ENCODE assay signal across 19 cellular contexts in genomic region chr17:8091033-8091687, GRCh38. TPM values are rescaled to one million over a fixed set of nuclear protein-coding genes. Genes with fewer than 3 reads are reported as not detected.
DNase-seq lines count a peak whose midpoint lies in the region; ATAC-seq, FAIRE-seq and TF ChIP-seq lines count a peak whose summit lies in the region.
"Had no signal": no experiment of that assay in that cellular context is flagged by ENCODE, and none has a peak within 500 bp of the region (broad histone marks: within the 10 kb centered on the region; RNA-seq: fewer than 3 reads in every experiment).

No MANE protein-coding gene starts in this region.

- TF ChIP-seq POLR2A in uterus (IDR thresholded peaks at IDR 0.05) = no peak

- peak; percentile 66 for ATAC-seq in HG02610 (IDR thresholded peaks at IDR 0.05; ENCODE audit: unreplicated experiment)
- ATAC-seq in memory B cell (ENCODE audit: low read depth) = peak; percentile 93
- ATAC-seq in naive thymus-derived CD4-positive, alpha-beta T cell = no peak
- ATAC-seq in GM18511 (IDR thresholded peaks at IDR 0.05; ENCODE audit: unreplicated experiment) = no peak
- ATAC-seq: GM23338, HepG2, sciatic nerve had no signal

- intact Hi-C loops in uterus (cut with DNase I; ENCODE audit: low total_unique reads) = no loop called here
- intact Hi-C loops in naive thymus-derived CD4-positive, alpha-beta T cell (cut with micrococcal nuclease) = no loop called here

- peak overlapping the region; percentile 71 for H3K4me3 Mint-ChIP-seq in memory B cell
- H3K4me3 Mint-ChIP-seq in naive thymus-derived CD4-positive, alpha-beta T cell = no peak overlapping the region
- H3K4me3 Mint-ChIP-seq: activated naive CD4-positive, alpha-beta T cell treated with anti-CD3 and anti-CD28 coated beads, Interleukin-2, amount 50 U/mL, for 24 hours; central memory CD8-positive, alpha-beta T cell; GM23338; nephron had no signal

- H3K36me3 Mint-ChIP-seq in memory B cell = no peaks in the 10 kb centered on the region
- no peaks in the 10 kb centered on the region for H3K36me3 Mint-ChIP-seq in naive thymus-derived CD4-positive, alpha-beta T cell
- H3K36me3 Mint-ChIP-seq: activated naive CD4-positive, alpha-beta T cell treated with anti-CD3 and anti-CD28 coated beads, Interleukin-2, amount 50 U/mL, for 24 hours had no signal

- H3K4me3 ChIP-seq in uterus = no peak overlapping the region
- H3K4me3 ChIP-seq in naive thymus-derived CD4-positive, alpha-beta T cell (ENCODE audit: low read length) = no peak overlapping the region
- H3K4me3 ChIP-seq: GM23338, SJSA1 had no signal

- DNase-seq in GM18507 (ENCODE audit: extremely low spot score, insufficient read length, low read depth) = peak; percentile 37
- DNase-seq in MV-4-11 (lab: John Stamatoyannopoulos, UW) = peak; percentile 21
- DNase-seq in memory B cell (ENCODE audit: low spot score in 2 of 2) = peak; percentile 59 to 74
- no peak for DNase-seq in uterus
- no peak for DNase-seq in NCI-H2081 treated with DMSO at 0.1 percent for 48 hours (lab: John Stamatoyannopoulos, UW)
- no peak for DNase-seq in naive thymus-derived CD4-positive, alpha-beta T cell
- DNase-seq: EL, NCI-H748 treated with DMSO at 0.1 percent for 48 hours had no signal

- CTCF ChIA-PET in naive thymus-derived CD4-positive, alpha-beta T cell (lab: Charles Lee) = interaction anchor here (0.7 to 13.4 kb wide), 6 partner anchors 7 to 205 kb away, joined by 3 to 248 read pairs (median 4); partner anchors contain the start of gene ALOXE3

- peaks cover 5% of the 10 kb centered on the region for H3K27me3 Mint-ChIP-seq in memory B cell
- H3K27me3 Mint-ChIP-seq in naive thymus-derived CD4-positive, alpha-beta T cell = peaks cover 4 to 49% (median 21%) of the 10 kb centered on the region in 5 donors

- no peaks in the 10 kb centered on the region for H3K4me1 ChIP-seq in uterus
- H3K4me1 ChIP-seq in naive thymus-derived CD4-positive, alpha-beta T cell (ENCODE audit: control insufficient read depth in 2 of 2, insufficient read depth in 2 of 2, low read length in 2 of 2) = peaks cover 5 to 13% of the 10 kb centered on the region in 2 donors

- H3K36me3 ChIP-seq in uterus = no peaks in the 10 kb centered on the region
- no peaks in the 10 kb centered on the region for H3K36me3 ChIP-seq in naive thymus-derived CD4-positive, alpha-beta T cell (ENCODE audit: control insufficient read depth in 2 of 3, insufficient read depth in 3 of 3, low read length in 3 of 3)
- H3K36me3 ChIP-seq: SJSA1 had no signal

- H3K27ac ChIP-seq in uterus = no peak overlapping the region
- no peak overlapping the region for H3K27ac ChIP-seq in naive thymus-derived CD4-positive, alpha-beta T cell (ENCODE audit: low read depth, low read length)
- H3K27ac ChIP-seq: SJSA1 had no signal

- peaks cover 34% of the 10 kb centered on the region for H3K4me1 Mint-ChIP-seq in memory B cell
- H3K4me1 Mint-ChIP-seq in naive thymus-derived CD4-positive, alpha-beta T cell = peaks cover 6 to 17% (median 15%) of the 10 kb centered on the region in 7 donors
- H3K4me1 Mint-ChIP-seq: nephron had no signal

- no peaks in the 10 kb centered on the region for H3K9me3 Mint-ChIP-seq in memory B cell
- no peaks in the 10 kb centered on the region for H3K9me3 Mint-ChIP-seq in naive thymus-derived CD4-positive, alpha-beta T cell
- H3K9me3 Mint-ChIP-seq: activated naive CD4-positive, alpha-beta T cell treated with anti-CD3 and anti-CD28 coated beads, Interleukin-2, amount 50 U/mL, for 24 hours; central memory CD8-positive, alpha-beta T cell; GM23338; nephron had no signal

- peak; percentile 67 for FAIRE-seq in GM18507 (lab: Jason Lieb, UNC)
- FAIRE-seq: HepG2 had no signal

- H3K27ac Mint-ChIP-seq in memory B cell = peak overlapping the region; percentile 87
- no peak overlapping the region for H3K27ac Mint-ChIP-seq in naive thymus-derived CD4-positive, alpha-beta T cell
- H3K27ac Mint-ChIP-seq: activated naive CD4-positive, alpha-beta T cell treated with anti-CD3 and anti-CD28 coated beads, Interleukin-2, amount 50 U/mL, for 24 hours; GM23338; nephron had no signal

- POLR2A ChIA-PET in naive thymus-derived CD4-positive, alpha-beta T cell (lab: Charles Lee) = interaction anchor here (0.6 to 1.4 kb wide), 4 partner anchors 10 to 217 kb away, joined by 3 to 7 read pairs (median 4); no protein-coding TSS in a partner anchor

- H3K27me3 ChIP-seq in uterus = no peaks in the 10 kb centered on the region
- H3K27me3 ChIP-seq in naive thymus-derived CD4-positive, alpha-beta T cell (ENCODE audit: control insufficient read depth in 2 of 2, insufficient read depth in 2 of 2, low read length in 2 of 2) = peaks cover 0 to 5% of the 10 kb centered on the region in 2 donors

- H3K9me3 ChIP-seq in uterus = no peaks in the 10 kb centered on the region
- no peaks in the 10 kb centered on the region for H3K9me3 ChIP-seq in naive thymus-derived CD4-positive, alpha-beta T cell (ENCODE audit: control insufficient read depth in 2 of 3, low read length in 3 of 3)
- H3K9me3 ChIP-seq: SJSA1 had no signal

- TF ChIP-seq CTCF in uterus (IDR thresholded peaks at IDR 0.05) = no peak

RNA-seq across cellular contexts. Expression of gene ALOX12B, which starts 3.6 kb away (rescaled TPM):
- not detected for total RNA-seq in uterus
- total RNA-seq in naive thymus-derived CD4-positive, alpha-beta T cell = 1 to 10 TPM in 2 of 5 experiments, under 1 TPM in 3; 0.44 to 1.1 (median 0.94) TPM
- polyA plus RNA-seq in naive thymus-derived CD4-positive, alpha-beta T cell = 1 to 10 TPM in 1 of 2 donors, under 1 TPM in 1; 0.78 to 1.0 TPM
- total RNA-seq: HepG2, sciatic nerve, SJSA1, subcutaneous adipose tissue had no signal
- polyA plus RNA-seq: BJ had no signal

RNA-seq across cellular contexts. Expression of gene ALOXE3, which starts 27.2 kb away (rescaled TPM):
- total RNA-seq in uterus = under 1 TPM in 1 of 4 donors, not detected in 3; 0.26 TPM
- 1 to 10 TPM in 1 of 5 experiments, under 1 TPM in 3, not detected in 1; 0.22 to 1.6 (median 0.75) TPM for total RNA-seq in naive thymus-derived CD4-positive, alpha-beta T cell
- 1 to 10 TPM in 1 of 2 donors, under 1 TPM in 1; 0.11 to 1.6 TPM for polyA plus RNA-seq in naive thymus-derived CD4-positive, alpha-beta T cell
- total RNA-seq: HepG2, sciatic nerve, SJSA1, subcutaneous adipose tissue had no signal

RNA-seq across cellular contexts. Expression of gene HES7, which starts 32.7 kb away (rescaled TPM):
- total RNA-seq in uterus = under 1 TPM in 1 of 4 donors, not detected in 3; 0.61 TPM
- under 1 TPM; 0.22 to 0.98 (median 0.41) TPM for total RNA-seq in naive thymus-derived CD4-positive, alpha-beta T cell
- not detected for polyA plus RNA-seq in naive thymus-derived CD4-positive, alpha-beta T cell
- total RNA-seq: HepG2, SJSA1, subcutaneous adipose tissue had no signal
- polyA plus RNA-seq: BJ, GM23338, HepG2 had no signal

RNA-seq across cellular contexts. Expression of gene ALOX15B, which starts 52.3 kb away (rescaled TPM):
- 1 to 10 TPM in 1 of 4 donors, under 1 TPM in 2, not detected in 1; 0.14 to 1.5 (median 0.24) TPM for total RNA-seq in uterus
- under 1 TPM in 1 of 5 experiments, not detected in 4; 0.61 TPM for total RNA-seq in naive thymus-derived CD4-positive, alpha-beta T cell
- polyA plus RNA-seq in naive thymus-derived CD4-positive, alpha-beta T cell = not detected
- total RNA-seq: HepG2, sciatic nerve, SJSA1 had no signal
- polyA plus RNA-seq: BJ, HepG2 had no signal

Comparison
In these comparisons a context has a peak if more than half of its experiments do, and no peak if none do; other contexts are left out.
1. DNase-seq: peak in GM18507 (single experiment), MV-4-11 (single experiment) and memory B cell (2 of 2); none in uterus (0 of 2), NCI-H2081 treated with DMSO at 0.1 percent for 48 hours (single experiment) and naive thymus-derived CD4-positive, alpha-beta T cell (0 of 9).
2. ATAC-seq: peak in HG02610 (single experiment) and memory B cell (single experiment); none in naive thymus-derived CD4-positive, alpha-beta T cell (single experiment) and GM18511 (single experiment).